In genomic region chr10:77504870-77505257, GRCh38 we compare ENCODE assay signal across 10 cellular contexts.
DNase-seq lines count a peak whose midpoint lies in the region; ATAC-seq and TF ChIP-seq lines count a peak whose summit lies in the region.
"Had no signal": no experiment of that assay in that cellular context is flagged by ENCODE, and none has a peak within 500 bp of the region (broad histone marks: within the 10 kb centered on the region; RNA-seq: fewer than 3 reads in every experiment).

No MANE protein-coding gene starts in this region.

- H2AFZ ChIP-seq in mesenchymal stem cell (ENCODE audit: low read depth, low read length): no peak overlapping the region
- H2AFZ ChIP-seq: parathyroid adenoma had no signal

- peak overlapping the region; percentile 65 for H3K9ac ChIP-seq in mesenchymal stem cell (ENCODE audit: low read length)
- H3K9ac ChIP-seq: parathyroid adenoma had no signal

- H3K4me3 ChIP-seq in brain microvascular endothelial cell (ENCODE audit: low read depth, low read length) (no peak overlapping the region), mesenchymal stem cell (ENCODE audit: insufficient read depth in 1 of 2, low read depth in 1 of 2, low read length in 2 of 2) (peak overlapping the region in 1 of 2 experiments; percentile 39)

- H2BK12ac ChIP-seq in mesenchymal stem cell (ENCODE audit: low read length in 2 of 2): peak overlapping the region; percentile 79 to 97

- peak overlapping the region; percentile 53 for H2BK15ac ChIP-seq in mesenchymal stem cell (ENCODE audit: low read depth, poor library complexity, severe bottlenecking)

- H3K27ac Mint-ChIP-seq in activated T-helper 2 cell treated with anti-CD3 and anti-CD28 coated beads, Interferon-gamma antibody, Interleukin-2, Interleukin-4, amounts not matched to agents 10 μg/mL and 5 μg/mL and 100 μg/mL, durations not matched to agents 14 hours and 24 hours and 36 hours: no peak overlapping the region

- H3K27me3 ChIP-seq in brain microvascular endothelial cell (replicated peaks) (no peaks in the 10 kb centered on the region), mesenchymal stem cell (ENCODE audit: control insufficient read depth in 1 of 2, insufficient read depth in 1 of 2, low read length in 2 of 2) (no peaks in the 10 kb centered on the region)

- H2BK120ac ChIP-seq in mesenchymal stem cell (ENCODE audit: low read depth, low read length): peak overlapping the region; percentile 84

- peaks cover 5% of the 10 kb centered on the region for H3K27me3 Mint-ChIP-seq in activated T-helper 2 cell treated with anti-CD3 and anti-CD28 coated beads, Interferon-gamma antibody, Interleukin-2, Interleukin-4, amounts not matched to agents 10 μg/mL and 5 μg/mL and 100 μg/mL, durations not matched to agents 14 hours and 24 hours and 36 hours (ENCODE audit: low read depth)

- H4K91ac ChIP-seq in mesenchymal stem cell (ENCODE audit: low read length): peak overlapping the region; percentile 52

- H4K8ac ChIP-seq in mesenchymal stem cell (ENCODE audit: low read length): peak overlapping the region; percentile 66

- H3K27ac ChIP-seq in brain microvascular endothelial cell (peak overlapping the region; percentile 81), mesenchymal stem cell (ENCODE audit: low read length, poor library complexity, severe bottlenecking) (peak overlapping the region; percentile 91)
- H3K27ac ChIP-seq: parathyroid adenoma had no signal

- peak overlapping the region in 1 of 2 experiments; percentile 6 for H3K4ac ChIP-seq in mesenchymal stem cell (ENCODE audit: low read depth in 1 of 2, low read length in 2 of 2)

- no peak overlapping the region for H3K4me3 Mint-ChIP-seq in activated T-helper 2 cell treated with anti-CD3 and anti-CD28 coated beads, Interferon-gamma antibody, Interleukin-2, Interleukin-4, amounts not matched to agents 10 μg/mL and 5 μg/mL and 100 μg/mL, durations not matched to agents 14 hours and 24 hours and 36 hours (ENCODE audit: low read depth)

- no peaks in the 10 kb centered on the region for H3K9me3 ChIP-seq in mesenchymal stem cell (ENCODE audit: control insufficient read depth, low read length)

- H3K9me3 Mint-ChIP-seq in activated T-helper 2 cell treated with anti-CD3 and anti-CD28 coated beads, Interferon-gamma antibody, Interleukin-2, Interleukin-4, amounts not matched to agents 10 μg/mL and 5 μg/mL and 100 μg/mL, durations not matched to agents 14 hours and 24 hours and 36 hours: no peaks in the 10 kb centered on the region

- peak; percentile 78 for DNase-seq in Daoy (ENCODE audit: low read depth)
- peak; percentile 97 for DNase-seq in NCI-H226
- DNase-seq in brain microvascular endothelial cell: peak; percentile 18
- DNase-seq in mesenchymal stem cell: peak; percentile 57
- no peak for DNase-seq in activated T-helper 2 cell treated with anti-CD3 and anti-CD28 coated beads, Interferon-gamma antibody, Interleukin-2, Interleukin-4, amounts not matched to agents 10 μg/mL and 5 μg/mL and 100 μg/mL, durations not matched to agents 14 hours and 24 hours and 36 hours (ENCODE audit: low spot score)
- DNase-seq: amygdala had no signal

- TF ChIP-seq CTCF in brain microvascular endothelial cell (IDR thresholded peaks at IDR 0.05; ENCODE audit: low read depth, low read length, missing control alignments): peak; percentile 26

- H3K4me1 ChIP-seq in mesenchymal stem cell (ENCODE audit: control insufficient read depth, insufficient read depth, low read depth, low read length): peaks cover 26% of the 10 kb centered on the region
- H3K4me1 ChIP-seq: parathyroid adenoma had no signal

- H2AK5ac ChIP-seq in mesenchymal stem cell (ENCODE audit: low read length, severe bottlenecking): peak overlapping the region; percentile 17

- no peak overlapping the region for H3K14ac ChIP-seq in mesenchymal stem cell (ENCODE audit: low read length in 2 of 2)

- 35% methylated on average over 3 of the region's 4 CpGs for WGBS in mesenchymal stem cell

- no peak overlapping the region for H3K23ac ChIP-seq in mesenchymal stem cell (ENCODE audit: low read length in 2 of 2)

- H3K36me3 ChIP-seq in brain microvascular endothelial cell (replicated peaks) (no peaks in the 10 kb centered on the region), mesenchymal stem cell (ENCODE audit: control insufficient read depth in 1 of 2, insufficient read depth in 2 of 2, low read depth in 1 of 2, low read length in 2 of 2) (no peaks in the 10 kb centered on the region)

- H3K36me3 Mint-ChIP-seq in activated T-helper 2 cell treated with anti-CD3 and anti-CD28 coated beads, Interferon-gamma antibody, Interleukin-2, Interleukin-4, amounts not matched to agents 10 μg/mL and 5 μg/mL and 100 μg/mL, durations not matched to agents 14 hours and 24 hours and 36 hours (ENCODE audit: low read depth): no peaks in the 10 kb centered on the region

- no peak overlapping the region for H3K4me2 ChIP-seq in mesenchymal stem cell (ENCODE audit: low read length, poor library complexity, severe bottlenecking)

- H3K79me1 ChIP-seq in mesenchymal stem cell (replicated peaks; ENCODE audit: low read length, poor library complexity, severe bottlenecking): peaks cover 13% of the 10 kb centered on the region

- peaks cover 3% of the 10 kb centered on the region for H3K4me1 Mint-ChIP-seq in activated T-helper 2 cell treated with anti-CD3 and anti-CD28 coated beads, Interferon-gamma antibody, Interleukin-2, Interleukin-4, amounts not matched to agents 10 μg/mL and 5 μg/mL and 100 μg/mL, durations not matched to agents 14 hours and 24 hours and 36 hours (ENCODE audit: low read depth)

- ATAC-seq in HG02938 (IDR thresholded peaks at IDR 0.05; ENCODE audit: unreplicated experiment) (no peak), HG02870 (IDR thresholded peaks at IDR 0.05; ENCODE audit: unreplicated experiment) (no peak), HG03439 (IDR thresholded peaks at IDR 0.05; ENCODE audit: unreplicated experiment) (no peak)

- no peak overlapping the region for H2BK5ac ChIP-seq in mesenchymal stem cell (ENCODE audit: low read depth, low read length, poor library complexity, severe bottlenecking)

- intact Hi-C loops in activated T-helper 2 cell treated with anti-CD3 and anti-CD28 coated beads, Interferon-gamma antibody, Interleukin-2, Interleukin-4, amounts not matched to agents 10 μg/mL and 5 μg/mL and 100 μg/mL, durations not matched to agents 14 hours and 24 hours and 36 hours (cut with micrococcal nuclease): no loop called here

- in situ Hi-C loops in brain microvascular endothelial cell (cut with HindIII; ENCODE audit: low pct_ligation_motif_present, low sequenced_read_pairs): no loop called here

- H3K18ac ChIP-seq in mesenchymal stem cell (ENCODE audit: low read depth in 1 of 2, low read length in 2 of 2): peak overlapping the region; percentile 31 to 91
